Comparison of ENCODE assay signal across 8 cellular contexts in the genomic region with DNA sequence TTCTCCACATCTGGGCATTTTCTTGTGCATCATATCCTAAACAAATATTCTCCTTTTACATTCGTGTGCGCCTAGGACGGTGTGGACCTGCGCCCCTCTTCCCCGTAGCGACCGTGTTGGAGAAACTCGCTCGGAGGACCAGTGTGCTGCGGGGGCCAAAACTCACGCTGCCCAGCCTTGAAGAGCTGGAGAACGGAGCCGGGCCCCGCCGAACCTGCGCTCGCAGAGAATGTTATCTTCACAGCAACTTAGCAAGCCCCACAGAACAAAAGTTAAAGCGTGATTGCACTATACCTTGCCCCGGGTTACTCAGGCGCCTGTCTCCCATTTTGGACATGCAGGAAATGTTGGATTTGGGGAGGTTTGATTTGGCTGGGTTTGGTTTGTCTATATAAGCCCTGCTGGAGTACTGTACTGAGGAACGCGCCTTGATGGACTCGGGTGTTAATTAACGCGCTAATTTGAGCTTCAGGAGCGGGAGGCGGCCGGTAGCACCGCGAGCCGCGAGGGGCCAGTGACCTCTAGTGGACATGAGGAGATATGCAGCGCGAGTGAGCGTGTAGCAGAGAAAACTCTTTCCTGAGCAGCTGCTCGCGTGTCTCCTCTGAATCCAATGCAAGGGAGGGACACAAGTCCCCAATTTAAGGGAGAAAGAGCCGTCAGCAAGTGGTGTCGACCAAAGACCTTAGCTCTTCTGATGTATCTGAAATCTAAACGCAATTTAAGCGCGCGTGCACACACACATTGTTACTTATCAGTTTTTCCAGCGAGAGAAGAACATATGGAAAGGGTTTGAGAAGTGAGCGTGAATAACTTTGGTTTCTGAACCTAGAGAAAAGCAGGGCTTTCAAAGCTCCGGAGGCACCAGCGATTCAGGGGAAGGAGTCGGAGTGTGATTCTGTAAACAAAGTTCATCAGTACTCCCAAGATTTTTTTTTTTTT.
DNase-seq lines count a peak whose midpoint lies in the region; ATAC-seq and TF ChIP-seq lines count a peak whose summit lies in the region.

No MANE protein-coding gene starts in this region.

- ATAC-seq in heart right ventricle, result peak; percentile 73 to 93 (median 90)

- WGBS in GM23248 (ENCODE audit: low coverage in 1 of 2, low lambda C conversion rate in 2 of 2, missing lambda C conversion rate in 2 of 2), 2 experiments, result 5% methylated on average over 48 of the region's 48 CpGs
- whole genome bisulfite sequencing in adrenal gland, 4 donors, result 4 to 7% (median 5%) methylated on average over 35 to 48 of the region's 48 CpGs
- 3% methylated on average over 48 of the region's 48 CpGs for WGBS in heart right ventricle, 2 donors

- peak; percentile 84 for TF ChIP-seq CTCF in SU-DHL-6 (IDR thresholded peaks at IDR 0.05; ENCODE audit: insufficient read depth, low read length, poor library complexity, severe bottlenecking)
- TF ChIP-seq CTCF in adrenal gland (IDR thresholded peaks at IDR 0.05), result peak; percentile 84 to 97 (median 88)
- peak; percentile 94 to 98 (median 96) for TF ChIP-seq CTCF in heart right ventricle (IDR thresholded peaks at IDR 0.05)

- H3K9ac ChIP-seq in GM23248 (no peak overlapping the region), SU-DHL-6 (ENCODE audit: low read length) (no peak overlapping the region), rectal smooth muscle tissue (ENCODE audit: low read length) (no peak overlapping the region)

- intact Hi-C loops in adrenal gland (cut with DNase I), result loop anchor here in 1 of 2 donors (5.0 kb wide), 1 partner anchor 909 kb away; no protein-coding TSS in a partner anchor
- intact Hi-C loops in heart right ventricle (cut with DNase I), result loop anchor here in 6 of 10 donors (1.0 to 10.0 kb wide), 5 partner anchors 549 to 910 kb away; no protein-coding TSS in a partner anchor

- peak overlapping the region; percentile 41 for H2AFZ ChIP-seq in GM23248
- H2AFZ ChIP-seq in SU-DHL-6 (ENCODE audit: low read depth, low read length, severe bottlenecking), result no peak overlapping the region

- H3K4me2 ChIP-seq in GM23248 (ENCODE audit: unreplicated experiment) (peak overlapping the region; percentile 67), SU-DHL-6 (ENCODE audit: low read depth, low read length, poor library complexity, severe bottlenecking) (no peak overlapping the region)

- H3K9me2 ChIP-seq in GM23248 (ENCODE audit: insufficient read depth), result no peaks in the 10 kb centered on the region
- H3K9me2 ChIP-seq in SU-DHL-6 (replicated peaks; ENCODE audit: insufficient read depth, low read length), result no peaks in the 10 kb centered on the region

- TF ChIP-seq POLR2A in adrenal gland (IDR thresholded peaks at IDR 0.05), result no peak

- H3K27me3 ChIP-seq in GM23248 (replicated peaks; ENCODE audit: insufficient read depth) (peaks cover 95% of the 10 kb centered on the region), SU-DHL-6 (ENCODE audit: low read length) (no peaks in the 10 kb centered on the region), adrenal gland (peaks cover 68% of the 10 kb centered on the region), heart right ventricle (peaks cover 31 to 100% (median 100%) of the 10 kb centered on the region in 7 donors), rectal smooth muscle tissue (ENCODE audit: control insufficient read depth, insufficient read depth, low read length) (peaks cover 57% of the 10 kb centered on the region)

- H3K79me2 ChIP-seq in GM23248 (ENCODE audit: insufficient read depth) (no peaks in the 10 kb centered on the region), SU-DHL-6 (ENCODE audit: insufficient read depth, low read length) (no peaks in the 10 kb centered on the region)

- H4K20me1 ChIP-seq in GM23248 (ENCODE audit: insufficient read depth) (no peaks in the 10 kb centered on the region), SU-DHL-6 (ENCODE audit: low read depth, low read length) (no peaks in the 10 kb centered on the region)

- H3K36me3 ChIP-seq in GM23248 (ENCODE audit: low read depth) (no peaks in the 10 kb centered on the region), SU-DHL-6 (ENCODE audit: low read length) (no peaks in the 10 kb centered on the region), adrenal gland (replicated peaks in 1 of 2) (no peaks in the 10 kb centered on the region), heart right ventricle (no peaks in the 10 kb centered on the region), rectal smooth muscle tissue (ENCODE audit: control insufficient read depth, insufficient read depth, low read length) (no peaks in the 10 kb centered on the region)

- H3K9me3 ChIP-seq in GM23248 (ENCODE audit: low read depth) (no peaks in the 10 kb centered on the region), SU-DHL-6 (ENCODE audit: insufficient read depth, low read length) (no peaks in the 10 kb centered on the region), adrenal gland (replicated peaks in 1 of 3) (no peaks in the 10 kb centered on the region), heart right ventricle (no peaks in the 10 kb centered on the region)

- in situ Hi-C loops in GM23248 (cut with MboI), result loop anchor here (25.0 kb wide), 1 partner anchor 554 kb away; no protein-coding TSS in a partner anchor
- in situ Hi-C loops in KBM-7 (cut with MboI; ENCODE audit: low pct_unique_long_range_greater_than_20kb, low sequenced_read_pairs), result loop anchor here (25.0 kb wide), 1 partner anchor 904 kb away; no protein-coding TSS in a partner anchor

- no peaks in the 10 kb centered on the region for H3F3A ChIP-seq in GM23248 (ENCODE audit: insufficient read depth)
- H3F3A ChIP-seq in SU-DHL-6 (ENCODE audit: insufficient read depth), result no peaks in the 10 kb centered on the region

- peak overlapping the region; percentile 41; the same call in 1 of the 2 replicates for H3K4me3 ChIP-seq in GM08714 (ENCODE audit: low read length)
- peak overlapping the region; percentile 67 for H3K4me3 ChIP-seq in GM23248
- no peak overlapping the region for H3K4me3 ChIP-seq in SU-DHL-6 (ENCODE audit: insufficient read depth, low read length, poor library complexity, severe bottlenecking)
- peak overlapping the region in 2 of 4 donors; percentile 7 to 55 for H3K4me3 ChIP-seq in adrenal gland
- H3K4me3 ChIP-seq in heart right ventricle, result peak overlapping the region in 8 of 10 donors; percentile 15 to 39 (median 30)
- peak overlapping the region; percentile 57 for H3K4me3 ChIP-seq in rectal smooth muscle tissue (ENCODE audit: low read length)

- H3K27ac ChIP-seq in GM23248, result no peak overlapping the region
- H3K27ac ChIP-seq in SU-DHL-6 (ENCODE audit: low read depth, low read length), result no peak overlapping the region
- no peak overlapping the region for H3K27ac ChIP-seq in adrenal gland
- H3K27ac ChIP-seq in heart right ventricle, result no peak overlapping the region
- H3K27ac ChIP-seq in rectal smooth muscle tissue (ENCODE audit: low read depth, low read length), result no peak overlapping the region

- DNase-seq in GM23248 (peak; percentile 84), KBM-7 (peak; percentile 82), adrenal gland (peak; percentile 41 to 82 (median 71)), heart right ventricle (peak; percentile 63 to 68), NCI-H128 (lab: John Stamatoyannopoulos, UW; ENCODE audit: unreplicated experiment) (no peak)

- H3K4me1 ChIP-seq in GM23248 (ENCODE audit: insufficient read depth), result peaks cover 12% of the 10 kb centered on the region; the same call in 1 of the 2 replicates
- peaks cover 9 to 14% of the 10 kb centered on the region in 2 donors for H3K4me1 ChIP-seq in adrenal gland (replicated peaks in 1 of 2)
- peaks cover 0 to 47% (median 35%) of the 10 kb centered on the region in 9 donors for H3K4me1 ChIP-seq in heart right ventricle
- peaks cover 3% of the 10 kb centered on the region for H3K4me1 ChIP-seq in rectal smooth muscle tissue (ENCODE audit: control insufficient read depth, insufficient read depth, low read length)
